ENCODE assay signal across 14 cellular contexts in the genomic region with DNA sequence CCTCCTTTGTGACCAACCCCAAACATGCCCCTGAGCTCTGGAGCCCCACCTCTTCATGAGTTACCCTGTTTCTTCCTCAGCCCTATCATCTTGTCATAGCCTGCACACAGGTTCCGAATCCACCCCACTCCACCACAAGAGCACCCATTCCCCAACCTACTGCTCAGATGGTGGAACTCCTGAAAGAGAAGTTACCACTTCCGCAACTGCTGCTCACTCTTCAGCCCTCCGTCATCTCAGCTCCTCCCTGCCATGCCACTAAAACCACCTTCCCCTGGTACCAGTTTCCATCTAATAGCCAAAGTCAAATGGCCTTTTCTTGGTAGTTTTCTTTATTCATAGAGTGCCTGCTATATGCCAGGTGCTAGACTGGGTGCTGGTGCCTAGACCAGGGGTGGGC. TPM values are rescaled to one million over a fixed set of nuclear protein-coding genes. Genes with fewer than 3 reads are reported as not detected.
DNase-seq lines count a peak whose midpoint lies in the region; ATAC-seq and TF ChIP-seq lines count a peak whose summit lies in the region.
"Had no signal": no experiment of that assay in that cellular context is flagged by ENCODE, and none has a peak within 500 bp of the region (broad histone marks: within the 10 kb centered on the region; RNA-seq: fewer than 3 reads in every experiment).

No MANE protein-coding gene starts in this region.

- H3K9me3 Mint-ChIP-seq in activated CD4-positive, alpha-beta memory T cell treated with anti-CD3 and anti-CD28 coated beads for 36 hours, result no peaks in the 10 kb centered on the region
- no peaks in the 10 kb centered on the region for H3K9me3 Mint-ChIP-seq in endothelial cell (ENCODE audit: unreplicated experiment)

- DNase-seq in CD1c-positive myeloid dendritic cell (ENCODE audit: extremely low spot score), result peak; percentile 55
- no peak for DNase-seq in DND-41
- peak; percentile 34 for DNase-seq in activated CD4-positive, alpha-beta memory T cell treated with anti-CD3 and anti-CD28 coated beads for 36 hours
- DNase-seq in endothelial cell (ENCODE audit: low spot score), result no peak
- DNase-seq in GM13976 (ENCODE audit: low spot score), result no peak
- DNase-seq in NCI-H1092 treated with DMSO at 0.1 percent for 48 hours (lab: John Stamatoyannopoulos, UW), result no peak
- DNase-seq: adrenal gland, heart right ventricle, kidney glomerular epithelial cell, NCI-H2081 treated with DMSO at 0.1 percent for 48 hours, tibial artery had no signal

- peaks cover 15% of the 10 kb centered on the region; the same call in 1 of the 2 replicates for H4K20me1 ChIP-seq in DND-41 (ENCODE audit: insufficient read depth, low read length)

- CTCF ChIA-PET in activated CD4-positive, alpha-beta memory T cell treated with anti-CD3 and anti-CD28 coated beads for 36 hours (lab: Charles Lee), result interaction anchor here (0.7 to 1.1 kb wide), 2 partner anchors 77 to 338 kb away, joined by 3 read pairs; partner anchors contain the start of gene STX16

- H3K4me1 Mint-ChIP-seq in activated CD4-positive, alpha-beta memory T cell treated with anti-CD3 and anti-CD28 coated beads for 36 hours (ENCODE audit: low read depth), result peaks cover 58% of the 10 kb centered on the region
- peaks cover 16% of the 10 kb centered on the region for H3K4me1 Mint-ChIP-seq in endothelial cell (ENCODE audit: unreplicated experiment)

- no peak overlapping the region for H3K9ac ChIP-seq in DND-41 (ENCODE audit: low read depth, low read length)

- H3K27me3 ChIP-seq in DND-41 (ENCODE audit: insufficient read depth, low read length, poor library complexity), result no peaks in the 10 kb centered on the region
- H3K27me3 ChIP-seq: adrenal gland, heart right ventricle, tibial artery had no signal

- no peaks in the 10 kb centered on the region for H3K27me3 Mint-ChIP-seq in activated CD4-positive, alpha-beta memory T cell treated with anti-CD3 and anti-CD28 coated beads for 36 hours
- H3K27me3 Mint-ChIP-seq in endothelial cell (ENCODE audit: unreplicated experiment), result peaks cover 13% of the 10 kb centered on the region
- H3K27me3 Mint-ChIP-seq: B cell had no signal

- H3K79me2 ChIP-seq in DND-41 (ENCODE audit: insufficient read depth, low read length), result peaks cover 63% of the 10 kb centered on the region

- no peak for ATAC-seq in DND-41 (ENCODE audit: insufficient read depth, low read depth)
- no peak for ATAC-seq in HG02588 (IDR thresholded peaks at IDR 0.05; ENCODE audit: unreplicated experiment)
- ATAC-seq in HG03354 (IDR thresholded peaks at IDR 0.05; ENCODE audit: poor library complexity, severe bottlenecking, unreplicated experiment), result no peak
- ATAC-seq: heart right ventricle had no signal

- H3K9me3 ChIP-seq in DND-41 (ENCODE audit: insufficient read depth, low read length, severe bottlenecking), result no peaks in the 10 kb centered on the region
- H3K9me3 ChIP-seq: adrenal gland, heart right ventricle, tibial artery had no signal

- H3K4me3 ChIP-seq in DND-41 (ENCODE audit: low read depth in 1 of 2, low read length in 2 of 2), result no peak overlapping the region
- H3K4me3 ChIP-seq: adrenal gland, heart right ventricle, tibial artery had no signal

- no peak overlapping the region for H3K27ac ChIP-seq in DND-41 (ENCODE audit: low read length)
- H3K27ac ChIP-seq: adrenal gland, heart right ventricle, tibial artery had no signal

- TF ChIP-seq CTCF in DND-41 (IDR thresholded peaks at IDR 0.05; ENCODE audit: borderline replicate concordance, extremely low read depth, low read length, poor library complexity, severe bottlenecking) (no peak), endothelial cell (IDR thresholded peaks at IDR 0.05; ENCODE audit: unreplicated experiment) (no peak), GM13976 (IDR thresholded peaks at IDR 0.05; ENCODE audit: borderline replicate concordance, control extremely low read depth, extremely low read depth, insufficient read depth, missing control alignments) (no peak)

- POLR2A ChIA-PET in activated CD4-positive, alpha-beta memory T cell treated with anti-CD3 and anti-CD28 coated beads for 36 hours (lab: Charles Lee), result interaction anchor here (0.6 to 1.2 kb wide), 5 partner anchors 10 to 338 kb away, joined by 3 to 4 read pairs (median 4); partner anchors contain the start of gene STX16

- H3K36me3 ChIP-seq in DND-41 (ENCODE audit: insufficient read depth, low read length), result peaks cover 55% of the 10 kb centered on the region

- in situ Hi-C loops in GM13976 (cut with MboI; ENCODE audit: low sequenced_read_pairs, unreplicated experiment), result no loop called here

- peak overlapping the region; percentile 12; the same call in 1 of the 2 replicates for H3K4me2 ChIP-seq in DND-41 (ENCODE audit: insufficient read depth, low read length)

- intact Hi-C loops in activated CD4-positive, alpha-beta memory T cell treated with anti-CD3 and anti-CD28 coated beads for 36 hours (cut with micrococcal nuclease), result no loop called here

- H3K27ac Mint-ChIP-seq in activated CD4-positive, alpha-beta memory T cell treated with anti-CD3 and anti-CD28 coated beads for 36 hours, result peak overlapping the region; percentile 87
- H3K27ac Mint-ChIP-seq in endothelial cell (ENCODE audit: unreplicated experiment), result peak overlapping the region; percentile 41
- H3K27ac Mint-ChIP-seq: B cell had no signal

- peaks cover 24% of the 10 kb centered on the region for H3K4me1 ChIP-seq in DND-41 (ENCODE audit: insufficient read depth, low read length)

- H2AFZ ChIP-seq in DND-41 (ENCODE audit: low read depth, low read length), result no peak overlapping the region

- H3K4me3 Mint-ChIP-seq in activated CD4-positive, alpha-beta memory T cell treated with anti-CD3 and anti-CD28 coated beads for 36 hours, result no peak overlapping the region
- H3K4me3 Mint-ChIP-seq in endothelial cell (ENCODE audit: unreplicated experiment), result peak overlapping the region; percentile 59
- H3K4me3 Mint-ChIP-seq: B cell had no signal

- H3K36me3 Mint-ChIP-seq in activated CD4-positive, alpha-beta memory T cell treated with anti-CD3 and anti-CD28 coated beads for 36 hours, result peaks cover 42% of the 10 kb centered on the region
- peaks cover 38% of the 10 kb centered on the region for H3K36me3 Mint-ChIP-seq in endothelial cell (ENCODE audit: low read depth, unreplicated experiment)

RNA-seq across cellular contexts. Expression of gene RAB22A, which starts 3.9 kb away (rescaled TPM):
- total RNA-seq in activated CD4-positive, alpha-beta memory T cell treated with anti-CD3 and anti-CD28 coated beads for 36 hours, result 10 to 100 TPM; 10.5 to 12.0 TPM
- total RNA-seq in endothelial cell (ENCODE audit: unreplicated experiment), result 14.2 TPM

Comparison
In these comparisons a context has a peak if more than half of its experiments do, and no peak if none do; other contexts are left out.
1. DNase-seq: peak in CD1c-positive myeloid dendritic cell (single experiment) and activated CD4-positive, alpha-beta memory T cell treated with anti-CD3 and anti-CD28 coated beads for 36 hours (single experiment); none in DND-41 (single experiment), endothelial cell (single experiment), GM13976 (single experiment) and NCI-H1092 treated with DMSO at 0.1 percent for 48 hours (single experiment).